In genomic region chr20:47314647-47315338, GRCh38 we compare ENCODE assay signal across 11 cellular contexts. TPM values are rescaled to one million over a fixed set of nuclear protein-coding genes. Genes with fewer than 3 reads are reported as not detected.
A peak's percentile ranks its signal among the peaks of the same experiment; 100 is the strongest.
DNase-seq lines count a peak whose midpoint lies in the region; ATAC-seq, FAIRE-seq and TF ChIP-seq lines count a peak whose summit lies in the region.
"Had no signal": no experiment of that assay in that cellular context is flagged by ENCODE, and none has a peak within 500 bp of the region (broad histone marks: within the 10 kb centered on the region; RNA-seq: fewer than 3 reads in every experiment).

No MANE protein-coding gene starts in this region.

- CTCF ChIA-PET in H1 (lab: Charles Lee; ENCODE audit: partially characterized antibody): interaction anchor here (0.7 to 2.8 kb wide), 3 partner anchors 12 to 41 kb away, joined by 3 to 10 read pairs (median 3); no protein-coding TSS in a partner anchor

- H3K23ac ChIP-seq in H1 (ENCODE audit: insufficient read length): no peak overlapping the region

- H2BK120ac ChIP-seq in H1 (replicated peaks; ENCODE audit: low read depth, low read length): peak overlapping the region; percentile 94

- peak overlapping the region; percentile 44 to 59; a peak in 3 of 4 replicates for H3K4me2 ChIP-seq in H1 (ENCODE audit: insufficient read depth in 1 of 2, low read depth in 2 of 2, low read length in 2 of 2)

- TF ChIP-seq EP300 in H1 (IDR thresholded peaks at IDR 0.05; ENCODE audit: borderline replicate concordance in 1 of 2, low read depth in 2 of 2, low read length in 2 of 2): no peak

- peak overlapping the region; percentile 89 for H2BK5ac ChIP-seq in H1 (ENCODE audit: low read depth, low read length)

- peak overlapping the region; percentile 90 for H4K91ac ChIP-seq in H1 (replicated peaks; ENCODE audit: insufficient read length, low read length)

- POLR2A ChIA-PET in H1 (lab: Charles Lee; ENCODE audit: partially characterized antibody): interaction anchor here (8.1 to 31.3 kb wide), 2 partner anchors 39 kb away, joined by 71 to 1191 read pairs; partner anchors contain the start of gene ZMYND8

- no peaks in the 10 kb centered on the region for H3K27me3 ChIP-seq in cardiac muscle cell
- no peaks in the 10 kb centered on the region for H3K27me3 ChIP-seq in H1 (replicated peaks in 1 of 4; ENCODE audit: control insufficient read depth in 3 of 4, extremely low read depth in 1 of 4, insufficient read depth in 3 of 4, low read length in 3 of 4)

- H2BK20ac ChIP-seq in H1 (ENCODE audit: low read length): peak overlapping the region; percentile 93; the same call in 1 of the 2 replicates

- H3K4me1 ChIP-seq in cardiac muscle cell (ENCODE audit: low read depth) (peaks cover 55% of the 10 kb centered on the region), H1 (replicated peaks in 1 of 4; ENCODE audit: control insufficient read depth in 3 of 4, insufficient read depth in 4 of 4, low read length in 3 of 4) (peaks cover 38 to 59% (median 50%) of the 10 kb centered on the region in 4 experiments), urinary bladder (ENCODE audit: insufficient read depth) (no peaks in the 10 kb centered on the region)

- FAIRE-seq in H1 (lab: Jason Lieb, UNC) (no peak), RCC 7860 (lab: Jason Lieb, UNC) (no peak)
- FAIRE-seq: GM18507 had no signal

- no peak overlapping the region for H3K4me3 ChIP-seq in cardiac muscle cell
- peak overlapping the region in 1 of 4 experiments; percentile 11; a peak in 1 of 8 replicates for H3K4me3 ChIP-seq in H1 (ENCODE audit: extremely low read depth in 1 of 4, insufficient read depth in 2 of 4, low read depth in 3 of 4, low read length in 4 of 4)
- no peak overlapping the region for H3K4me3 ChIP-seq in urinary bladder (ENCODE audit: low read depth, low read length)

- H3K9me3 ChIP-seq in cardiac muscle cell (ENCODE audit: low read depth) (no peaks in the 10 kb centered on the region), H1 (ENCODE audit: insufficient read depth in 2 of 2, low read depth in 1 of 2, low read length in 1 of 2) (no peaks in the 10 kb centered on the region)

- H3K27ac Mint-ChIP-seq in natural killer cell treated with Interleukin-12 subunit alpha and Interleukin-12 subunit beta and Interleukin-15 and Interleukin-18, amount 100 ng/mL, for 72 hours: peak overlapping the region; percentile 98 to 99

- H4K20me1 ChIP-seq in H1 (replicated peaks in 1 of 2; ENCODE audit: control insufficient read depth in 1 of 2, insufficient read depth in 2 of 2, low read length in 2 of 2): peaks cover 0 to 3% of the 10 kb centered on the region in 2 experiments

- H3K36me3 ChIP-seq in cardiac muscle cell: no peaks in the 10 kb centered on the region
- H3K36me3 ChIP-seq in H1 (ENCODE audit: control insufficient read depth in 2 of 4, insufficient read depth in 4 of 4, low read length in 3 of 4): peaks cover 0 to 3% (median 2%) of the 10 kb centered on the region in 4 experiments; a peak in 5 of 8 replicates
- H3K36me3 ChIP-seq in urinary bladder (ENCODE audit: insufficient read depth): no peaks in the 10 kb centered on the region

- H3K4me3 Mint-ChIP-seq in natural killer cell treated with Interleukin-12 subunit alpha and Interleukin-12 subunit beta and Interleukin-15 and Interleukin-18, amount 100 ng/mL, for 72 hours: peak overlapping the region; percentile 2

- H3K4me1 Mint-ChIP-seq in natural killer cell treated with Interleukin-12 subunit alpha and Interleukin-12 subunit beta and Interleukin-15 and Interleukin-18, amount 100 ng/mL, for 72 hours (ENCODE audit: low read depth in 2 of 2): peaks cover 41 to 50% of the 10 kb centered on the region in 2 donors

- H3K4ac ChIP-seq in H1 (replicated peaks; ENCODE audit: insufficient read length, low read depth, low read length): peak overlapping the region; percentile 71

- TF ChIP-seq CTCF in cardiac muscle cell (IDR thresholded peaks at IDR 0.05; ENCODE audit: low read depth, low read length) (no peak), H1 (IDR thresholded peaks at IDR 0.05; ENCODE audit: control extremely low read depth in 1 of 3, insufficient read depth in 1 of 3, low read depth in 1 of 3, low read length in 3 of 3) (no peak)

- H3K79me2 ChIP-seq in H1 (ENCODE audit: control insufficient read depth in 1 of 2, insufficient read depth in 2 of 2, low read length in 2 of 2): peaks cover 28 to 83% of the 10 kb centered on the region in 2 experiments

- no peak overlapping the region for H2AFZ ChIP-seq in H1 (ENCODE audit: low read length)

- H3K36me3 Mint-ChIP-seq in natural killer cell treated with Interleukin-12 subunit alpha and Interleukin-12 subunit beta and Interleukin-15 and Interleukin-18, amount 100 ng/mL, for 72 hours: no peaks in the 10 kb centered on the region

- no peaks in the 10 kb centered on the region for H3K27me3 Mint-ChIP-seq in natural killer cell treated with Interleukin-12 subunit alpha and Interleukin-12 subunit beta and Interleukin-15 and Interleukin-18, amount 100 ng/mL, for 72 hours

- peak overlapping the region; percentile 77; the same call in 1 of the 2 replicates for H2BK15ac ChIP-seq in H1 (ENCODE audit: low read length)

- peaks cover 8% of the 10 kb centered on the region for H3K79me1 ChIP-seq in H1 (ENCODE audit: low read depth, low read length)

- TF ChIP-seq RAD21 in H1 (IDR thresholded peaks at IDR 0.05 in 1 of 2, conservative IDR thresholded peaks at IDR 0.05 in 1 of 2; ENCODE audit: low read depth in 2 of 2, low read length in 2 of 2): no peak

- no peak for ATAC-seq in Right ventricle myocardium superior (ENCODE audit: poor library complexity)
- ATAC-seq in natural killer cell treated with Interleukin-12 subunit alpha and Interleukin-12 subunit beta and Interleukin-15 and Interleukin-18, amount 100 ng/mL, for 72 hours: no peak
- no peak for ATAC-seq in GM19035 (IDR thresholded peaks at IDR 0.05; ENCODE audit: unreplicated experiment)

- no peak overlapping the region for H3K9ac ChIP-seq in H1 (replicated peaks in 1 of 4; ENCODE audit: extremely low read depth in 1 of 4, low read depth in 3 of 4, low read length in 3 of 4)

- H3K14ac ChIP-seq in H1 (ENCODE audit: insufficient read length): no peak overlapping the region

- DNase-seq in cardiac muscle cell (ENCODE audit: low read depth in 1 of 2, low spot score in 1 of 2): no peak
- DNase-seq in Right ventricle myocardium superior: no peak
- DNase-seq in H1 (ENCODE audit: low read depth in 1 of 2, low spot score in 2 of 2): no peak
- DNase-seq in natural killer cell treated with Interleukin-12 subunit alpha and Interleukin-12 subunit beta and Interleukin-15 and Interleukin-18, amount 100 ng/mL, for 72 hours (ENCODE audit: low spot score): no peak
- DNase-seq in RCC 7860 (ENCODE audit: low spot score): no peak
- no peak for DNase-seq in NOMO-1 (lab: John Stamatoyannopoulos, UW; ENCODE audit: unreplicated experiment in 2 of 2)
- DNase-seq: activated CD4-positive, alpha-beta T cell treated with anti-CD3 and anti-CD28 coated beads, Interleukin-2, amount 50 U/mL, for 1 hour; Kasumi-1 had no signal

- peak overlapping the region; percentile 55 for H4K5ac ChIP-seq in H1 (ENCODE audit: insufficient read length, low read depth, low read length)

- peak overlapping the region; percentile 76 for H3K18ac ChIP-seq in H1 (ENCODE audit: extremely low read depth, low read length)

- no peak for TF ChIP-seq POLR2A in H1 (IDR thresholded peaks at IDR 0.05; ENCODE audit: control extremely low read depth in 1 of 2, low read depth in 2 of 2, low read length in 2 of 2)

- peak overlapping the region; percentile 97 for H3K27ac ChIP-seq in cardiac muscle cell
- H3K27ac ChIP-seq in H1 (ENCODE audit: low read depth, low read length): peak overlapping the region; percentile 80
- peak overlapping the region; percentile 73 for H3K27ac ChIP-seq in urinary bladder (ENCODE audit: low read depth)

- peak overlapping the region; percentile 84; the same call in 1 of the 2 replicates for H2AK5ac ChIP-seq in H1 (ENCODE audit: low read depth, low read length)

- peaks cover 10% of the 10 kb centered on the region for H3K23me2 ChIP-seq in H1 (ENCODE audit: low read depth, low read length)

- peak overlapping the region; percentile 26 for H3K56ac ChIP-seq in H1 (replicated peaks; ENCODE audit: insufficient read length, low read depth, low read length)

- no peaks in the 10 kb centered on the region for H3K9me3 Mint-ChIP-seq in natural killer cell treated with Interleukin-12 subunit alpha and Interleukin-12 subunit beta and Interleukin-15 and Interleukin-18, amount 100 ng/mL, for 72 hours

- peak overlapping the region; percentile 59; the same call in 1 of the 2 replicates for H4K8ac ChIP-seq in H1 (ENCODE audit: extremely low read depth, insufficient read depth, low read length)

- intact Hi-C loops in Right ventricle myocardium superior (cut with DNase I): no loop called here

- WGBS in H1 (ENCODE audit: extremely low coverage in 1 of 2, insufficient coverage in 1 of 2, insufficient read length in 1 of 2, insufficient replicate concordance in 2 of 2, low coverage in 1 of 2, low lambda C conversion rate in 2 of 2, missing lambda C conversion rate in 1 of 2), 2 experiments: 72% methylated on average over 3 of the region's 3 CpGs; no CpG with 5 or more reads in 1 of the 2 experiments
- WGBS in urinary bladder: 96% methylated on average over 3 of the region's 3 CpGs

- H2BK12ac ChIP-seq in H1 (ENCODE audit: low read depth, low read length): peak overlapping the region; percentile 69

TF ChIP-seq in H1, 55 proteins besides CTCF, POLR2A, EP300 and RAD21:
- TF ChIP-seq ZNF274 (IDR thresholded peaks at IDR 0.05; ENCODE audit: borderline replicate concordance, extremely low read depth, low read length) (no peak), POLR2AphosphoS5 (IDR thresholded peaks at IDR 0.05; ENCODE audit: low read depth, low read length) (0 out of 2 replicates have a peak, but pooled peaks have one; percentile 16)
TF ChIP-seq in H1: peak in this region for 1.

RNA-seq across cellular contexts. Expression of gene ZMYND8, which starts 41.7 kb away (rescaled TPM):
- 33.0 and 45.0 TPM in 2 replicates for total RNA-seq in cardiac muscle cell
- 27.5 and 27.6 TPM in 2 replicates for polyA plus RNA-seq in cardiac muscle cell
- 37.7 TPM for total RNA-seq in Right ventricle myocardium superior
- total RNA-seq in H1 (2021; fragmentation: NEBNext Ultra II Directional; extraction: Animal tissue kit (Norgen Biotek cat#: 25700)): 163 TPM in 2 replicates
- 50.5 and 58.5 TPM in 2 replicates for polyA plus RNA-seq in H1 (2011; rRNA removed)
- polyA plus RNA-seq in H1 (2011; cell fraction: cytosol; rRNA removed): 66.1 TPM
- polyA plus RNA-seq in H1 (2011; cell fraction: nucleus; rRNA removed): 123 TPM
- 71.7 to 113 TPM (median 77.5 TPM) in 4 replicates for polyA plus RNA-seq in H1 (2012, experiment 1 of 2)
- polyA plus RNA-seq in H1 (2012, experiment 2 of 2): 9.8 TPM
- 70.7 TPM for polyA plus RNA-seq in H1 (2013, experiment 1 of 2)
- polyA plus RNA-seq in H1 (2013, experiment 2 of 2): 69.6 TPM
- polyA minus RNA-seq in H1 (2011; rRNA and poly(A)+ RNA removed): 67.9 and 102 TPM in 2 replicates
- 53.2 TPM for polyA minus RNA-seq in H1 (2011; cell fraction: cytosol; rRNA and poly(A)+ RNA removed)
- 91.2 TPM for polyA minus RNA-seq in H1 (2011; cell fraction: nucleus; rRNA and poly(A)+ RNA removed)
- total RNA-seq in natural killer cell treated with Interleukin-12 subunit alpha and Interleukin-12 subunit beta and Interleukin-15 and Interleukin-18, amount 100 ng/mL, for 72 hours: 10 to 100 TPM; 42.1 to 65.7 TPM
- total RNA-seq in urinary bladder: 29.0 TPM
- 15.6 TPM for polyA plus RNA-seq in urinary bladder
